1 cellular context compared by ENCODE assay signal in genomic region chr17:68511254-68511670, GRCh38.
TF ChIP-seq lines count a peak whose summit lies in the region.

No MANE protein-coding gene starts in this region.

TF ChIP-seq in GM23338, 12 proteins besides CTCF, POLR2A, EP300 and RAD21 (continued from another document):
- TF ChIP-seq, protein P1, sequence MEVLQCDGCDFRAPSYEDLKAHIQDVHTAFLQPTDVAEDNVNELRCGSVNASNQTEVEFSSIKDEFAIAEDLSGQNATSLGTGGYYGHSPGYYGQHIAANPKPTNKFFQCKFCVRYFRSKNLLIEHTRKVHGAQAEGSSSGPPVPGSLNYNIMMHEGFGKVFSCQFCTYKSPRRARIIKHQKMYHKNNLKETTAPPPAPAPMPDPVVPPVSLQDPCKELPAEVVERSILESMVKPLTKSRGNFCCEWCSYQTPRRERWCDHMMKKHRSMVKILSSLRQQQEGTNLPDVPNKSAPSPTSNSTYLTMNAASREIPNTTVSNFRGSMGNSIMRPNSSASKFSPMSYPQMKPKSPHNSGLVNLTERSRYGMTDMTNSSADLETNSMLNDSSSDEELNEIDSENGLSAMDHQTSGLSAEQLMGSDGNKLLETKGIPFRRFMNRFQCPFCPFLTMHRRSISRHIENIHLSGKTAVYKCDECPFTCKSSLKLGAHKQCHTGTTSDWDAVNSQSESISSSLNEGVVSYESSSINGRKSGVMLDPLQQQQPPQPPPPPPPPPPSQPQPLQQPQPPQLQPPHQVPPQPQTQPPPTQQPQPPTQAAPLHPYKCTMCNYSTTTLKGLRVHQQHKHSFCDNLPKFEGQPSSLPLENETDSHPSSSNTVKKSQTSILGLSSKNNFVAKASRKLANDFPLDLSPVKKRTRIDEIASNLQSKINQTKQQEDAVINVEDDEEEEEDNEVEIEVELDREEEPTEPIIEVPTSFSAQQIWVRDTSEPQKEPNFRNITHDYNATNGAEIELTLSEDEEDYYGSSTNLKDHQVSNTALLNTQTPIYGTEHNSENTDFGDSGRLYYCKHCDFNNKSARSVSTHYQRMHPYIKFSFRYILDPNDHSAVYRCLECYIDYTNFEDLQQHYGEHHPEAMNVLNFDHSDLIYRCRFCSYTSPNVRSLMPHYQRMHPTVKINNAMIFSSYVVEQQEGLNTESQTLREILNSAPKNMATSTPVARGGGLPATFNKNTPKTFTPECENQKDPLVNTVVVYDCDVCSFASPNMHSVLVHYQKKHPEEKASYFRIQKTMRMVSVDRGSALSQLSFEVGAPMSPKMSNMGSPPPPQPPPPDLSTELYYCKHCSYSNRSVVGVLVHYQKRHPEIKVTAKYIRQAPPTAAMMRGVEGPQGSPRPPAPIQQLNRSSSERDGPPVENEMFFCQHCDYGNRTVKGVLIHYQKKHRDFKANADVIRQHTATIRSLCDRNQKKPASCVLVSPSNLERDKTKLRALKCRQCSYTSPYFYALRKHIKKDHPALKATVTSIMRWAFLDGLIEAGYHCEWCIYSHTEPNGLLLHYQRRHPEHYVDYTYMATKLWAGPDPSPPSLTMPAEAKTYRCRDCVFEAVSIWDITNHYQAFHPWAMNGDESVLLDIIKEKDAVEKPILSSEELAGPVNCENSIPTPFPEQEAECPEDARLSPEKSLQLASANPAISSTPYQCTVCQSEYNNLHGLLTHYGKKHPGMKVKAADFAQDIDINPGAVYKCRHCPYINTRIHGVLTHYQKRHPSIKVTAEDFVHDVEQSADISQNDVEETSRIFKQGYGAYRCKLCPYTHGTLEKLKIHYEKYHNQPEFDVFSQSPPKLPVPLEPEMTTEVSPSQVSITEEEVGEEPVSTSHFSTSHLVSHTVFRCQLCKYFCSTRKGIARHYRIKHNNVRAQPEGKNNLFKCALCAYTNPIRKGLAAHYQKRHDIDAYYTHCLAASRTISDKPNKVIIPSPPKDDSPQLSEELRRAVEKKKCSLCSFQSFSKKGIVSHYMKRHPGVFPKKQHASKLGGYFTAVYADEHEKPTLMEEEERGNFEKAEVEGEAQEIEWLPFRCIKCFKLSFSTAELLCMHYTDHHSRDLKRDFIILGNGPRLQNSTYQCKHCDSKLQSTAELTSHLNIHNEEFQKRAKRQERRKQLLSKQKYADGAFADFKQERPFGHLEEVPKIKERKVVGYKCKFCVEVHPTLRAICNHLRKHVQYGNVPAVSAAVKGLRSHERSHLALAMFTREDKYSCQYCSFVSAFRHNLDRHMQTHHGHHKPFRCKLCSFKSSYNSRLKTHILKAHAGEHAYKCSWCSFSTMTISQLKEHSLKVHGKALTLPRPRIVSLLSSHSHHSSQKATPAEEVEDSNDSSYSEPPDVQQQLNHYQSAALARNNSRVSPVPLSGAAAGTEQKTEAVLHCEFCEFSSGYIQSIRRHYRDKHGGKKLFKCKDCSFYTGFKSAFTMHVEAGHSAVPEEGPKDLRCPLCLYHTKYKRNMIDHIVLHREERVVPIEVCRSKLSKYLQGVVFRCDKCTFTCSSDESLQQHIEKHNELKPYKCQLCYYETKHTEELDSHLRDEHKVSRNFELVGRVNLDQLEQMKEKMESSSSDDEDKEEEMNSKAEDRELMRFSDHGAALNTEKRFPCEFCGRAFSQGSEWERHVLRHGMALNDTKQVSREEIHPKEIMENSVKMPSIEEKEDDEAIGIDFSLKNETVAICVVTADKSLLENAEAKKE (CRISPR knock-in tag; IDR thresholded peaks at IDR 0.05), result no peak
- TF ChIP-seq ZNF331 (CRISPR knock-in tag; IDR thresholded peaks at IDR 0.05; ENCODE audit: low read depth) (no peak), ETS1 (IDR thresholded peaks at IDR 0.05) (no peak), STAT1 (IDR thresholded peaks at IDR 0.05; ENCODE audit: unreplicated experiment) (no peak), NANOG (IDR thresholded peaks at IDR 0.05; ENCODE audit: borderline replicate concordance) (no peak), ZNF114 (CRISPR knock-in tag; IDR thresholded peaks at IDR 0.05) (no peak), CREB1 (CRISPR knock-in tag; IDR thresholded peaks at IDR 0.05; ENCODE audit: low read depth) (no peak), EZH2phosphoT487 (IDR thresholded peaks at IDR 0.05; ENCODE audit: unreplicated experiment) (no peak)
